Comparison of ENCODE assay signal across 11 cellular contexts in the genomic region with DNA sequence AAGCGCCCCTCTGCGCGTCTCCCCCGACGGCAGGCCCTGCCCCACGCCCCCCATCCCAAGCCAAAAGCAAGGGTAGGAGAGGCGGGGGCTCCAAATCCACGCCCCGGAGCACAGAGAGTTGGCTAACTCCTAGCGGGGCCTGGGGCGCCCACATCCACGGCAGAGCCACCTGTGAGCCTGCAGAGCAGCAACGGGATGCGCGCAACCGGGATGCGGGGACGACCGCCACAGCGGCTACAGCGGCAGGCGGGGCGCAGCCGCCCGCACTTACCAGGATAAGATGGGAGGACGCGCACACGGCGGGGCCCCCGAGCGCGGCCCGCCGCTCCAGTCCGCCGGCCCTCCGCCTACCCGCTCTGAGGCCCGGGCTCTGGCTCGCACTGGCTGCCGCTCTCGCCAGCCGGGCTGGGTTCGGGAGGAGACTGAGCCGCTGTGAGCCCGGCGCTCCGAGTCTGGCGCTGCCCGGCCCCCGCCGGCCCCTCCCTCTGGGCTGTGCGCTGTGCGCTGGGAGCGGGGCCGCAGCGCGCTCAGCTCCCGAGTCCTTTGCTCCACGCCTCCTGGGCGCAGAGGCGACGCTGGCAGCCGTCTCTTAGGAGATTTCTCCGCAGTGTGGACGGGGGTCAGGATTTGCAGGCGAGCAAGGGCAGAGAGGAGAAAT.
DNase-seq lines count a peak whose midpoint lies in the region; ATAC-seq and TF ChIP-seq lines count a peak whose summit lies in the region.
"Had no signal": no experiment of that assay in that cellular context is flagged by ENCODE, and none has a peak within 500 bp of the region (broad histone marks: within the 10 kb centered on the region; RNA-seq: fewer than 3 reads in every experiment).

A gene (minus strand): TSS at position 424 of the 658 bp plus-strand sequence.

- peaks cover 8% of the 10 kb centered on the region for H3K36me3 Mint-ChIP-seq in nephron progenitor cell (ENCODE audit: low read depth)
- H3K36me3 Mint-ChIP-seq: CD4-positive, CD25-positive, alpha-beta regulatory T cell had no signal

- peaks cover 64% of the 10 kb centered on the region for H3K27me3 Mint-ChIP-seq in nephron progenitor cell (ENCODE audit: low read depth, poor library complexity)

- TF ChIP-seq CTCF in nephron progenitor cell (IDR thresholded peaks at IDR 0.05): no peak

- no peak within 1 kb of the TSS for H3K27ac Mint-ChIP-seq in nephron progenitor cell
- H3K27ac Mint-ChIP-seq: CD4-positive, CD25-positive, alpha-beta regulatory T cell had no signal

- H3K4me1 Mint-ChIP-seq in nephron progenitor cell: peaks cover 8% of the 10 kb centered on the region
- H3K4me1 Mint-ChIP-seq: CD4-positive, CD25-positive, alpha-beta regulatory T cell had no signal

- H3K9me3 Mint-ChIP-seq in nephron progenitor cell: peaks cover 19% of the 10 kb centered on the region

- peak within 1 kb of the TSS; percentile 83 for H3K4me3 Mint-ChIP-seq in nephron progenitor cell
- H3K4me3 Mint-ChIP-seq: CD4-positive, CD25-positive, alpha-beta regulatory T cell had no signal

- ATAC-seq in GM21381 (IDR thresholded peaks at IDR 0.05; ENCODE audit: unreplicated experiment): no peak
- no peak for ATAC-seq in GM19324 (IDR thresholded peaks at IDR 0.05; ENCODE audit: low FRiP score, unreplicated experiment)
- ATAC-seq in GM21360 (IDR thresholded peaks at IDR 0.05; ENCODE audit: unreplicated experiment): no peak

- DNase-seq in C1 segment of cervical spinal cord (lab: John Stamatoyannopoulos, UW): peak in 9 of 14 donors; percentile 11 to 69 (median 45)
- DNase-seq in NCI-H1092 treated with DMSO at 0.1 percent for 48 hours (lab: John Stamatoyannopoulos, UW): peak; percentile 9
- DNase-seq in ecto neural progenitor cell (ENCODE audit: low spot score): peak; percentile 74
- peak; percentile 77 for DNase-seq in nephron progenitor cell
- no peak for DNase-seq in COLO829 (ENCODE audit: low spot score)
- DNase-seq: activated CD4-positive, alpha-beta T cell treated with anti-CD3 and anti-CD28 coated beads for 1 hour; CD4-positive, CD25-positive, alpha-beta regulatory T cell; Peyer's patch had no signal
